In the genomic region with DNA sequence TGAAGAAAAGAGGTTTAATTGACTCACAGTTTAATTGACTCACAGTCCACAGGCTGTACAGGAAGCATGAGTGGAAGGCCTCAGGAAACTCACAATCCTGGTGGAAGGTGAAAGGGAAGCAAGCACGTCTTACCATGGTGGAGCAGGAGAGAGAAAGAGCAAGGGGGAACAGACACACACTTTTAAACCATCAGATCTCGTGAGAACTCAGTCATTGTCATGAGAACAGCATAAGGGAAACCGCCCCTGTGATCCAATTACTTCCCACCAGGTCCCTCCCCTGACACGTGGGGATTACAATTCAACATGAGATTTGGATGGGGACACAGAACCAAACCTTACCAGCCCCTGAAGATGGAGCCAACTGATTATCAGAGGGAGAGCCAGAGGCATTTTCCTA, we compare ENCODE assay signal across 26 cellular contexts.
"Had no signal": no experiment of that assay in that cellular context is flagged by ENCODE, and none has a peak within 500 bp of the region (broad histone marks: within the 10 kb centered on the region; RNA-seq: fewer than 3 reads in every experiment).

No MANE protein-coding gene starts in this region.

- H3K27me3 Mint-ChIP-seq: activated CD4-positive, alpha-beta T cell treated with anti-CD3 and anti-CD28 coated beads, Interleukin-2, amount 10 ng/mL, durations not matched to agents 24 days and 14 days; activated CD8-positive, alpha-beta T cell treated with anti-CD3 and anti-CD28 coated beads for 36 hours; activated naive CD8-positive, alpha-beta T cell treated with anti-CD3 and anti-CD28 coated beads, Interleukin-2, amount 50 U/mL, for 24 hours; activated T-helper 17 cell treated with anti-CD3 and anti-CD28 coated beads, Interleukin-2, amount 50 U/mL, for 72 hours; central memory CD8-positive, alpha-beta T cell; stimulated activated naive CD8-positive, alpha-beta T cell treated with anti-CD3 and anti-CD28 coated beads, Interleukin-15, Interleukin-2, amounts not matched to agents 100 ng/mL and 50 ng/mL, for 24 hours had no signal

- H3K36me3 Mint-ChIP-seq: natural killer cell had no signal

- H3K27ac ChIP-seq: brain microvascular endothelial cell, coronary artery, ovary, psoas muscle, skin epidermis, tibial nerve, uterus had no signal

- H3K4me1 Mint-ChIP-seq: central memory CD8-positive, alpha-beta T cell; natural killer cell had no signal

- H3K27ac Mint-ChIP-seq: activated CD4-positive, alpha-beta T cell treated with anti-CD3 and anti-CD28 coated beads, Interleukin-2, amount 10 ng/mL, durations not matched to agents 24 days and 14 days; activated CD8-positive, alpha-beta T cell treated with anti-CD3 and anti-CD28 coated beads for 36 hours; activated naive CD8-positive, alpha-beta T cell treated with anti-CD3 and anti-CD28 coated beads, Interleukin-2, amount 50 U/mL, for 24 hours; activated T-helper 17 cell treated with anti-CD3 and anti-CD28 coated beads, Interleukin-2, amount 50 U/mL, for 72 hours; natural killer cell; stimulated activated naive CD8-positive, alpha-beta T cell treated with anti-CD3 and anti-CD28 coated beads, Interleukin-15, Interleukin-2, amounts not matched to agents 100 ng/mL and 50 ng/mL, for 24 hours had no signal

- DNase-seq: activated CD4-positive, alpha-beta T cell treated with anti-CD3 and anti-CD28 coated beads, Interleukin-2, amount 10 ng/mL, durations not matched to agents 24 days and 14 days; activated CD4-positive, CD25-positive, alpha-beta regulatory T cell; activated CD8-positive, alpha-beta T cell treated with anti-CD3 and anti-CD28 coated beads for 36 hours; activated naive CD4-positive, alpha-beta T cell treated with Interleukin-2 at 50 U/mL for 16 hours; activated naive CD8-positive, alpha-beta T cell treated with anti-CD3 and anti-CD28 coated beads, Interleukin-2, amount 50 U/mL, for 24 hours; activated T-cell treated with anti-CD3 and anti-CD28 coated beads, Interleukin-2, amount 50 U/mL, for 1 hour; anterior cingulate cortex; brain microvascular endothelial cell; effector CD8-positive, alpha-beta T cell; foreskin fibroblast; glutamatergic neuron; hypothalamus; islet precursor cell; natural killer cell; ovary; psoas muscle; right cardiac atrium; stimulated activated CD4-positive, alpha-beta T cell treated with anti-CD3 and anti-CD28 coated beads, Interleukin-2, amount 100 ng/mL, for 48 hours; uterus had no signal

- H3K36me3 ChIP-seq: brain microvascular endothelial cell, ovary, tibial nerve, uterus had no signal

- H3K27me3 ChIP-seq: brain microvascular endothelial cell, ovary, tibial nerve, uterus had no signal

- H3K9me3 Mint-ChIP-seq: activated CD8-positive, alpha-beta T cell treated with anti-CD3 and anti-CD28 coated beads for 36 hours; activated naive CD8-positive, alpha-beta T cell treated with anti-CD3 and anti-CD28 coated beads, Interleukin-2, amount 50 U/mL, for 24 hours; activated T-helper 17 cell treated with anti-CD3 and anti-CD28 coated beads, Interleukin-2, amount 50 U/mL, for 72 hours; central memory CD8-positive, alpha-beta T cell; natural killer cell; stimulated activated naive CD8-positive, alpha-beta T cell treated with anti-CD3 and anti-CD28 coated beads, Interleukin-15, Interleukin-2, amounts not matched to agents 100 ng/mL and 50 ng/mL, for 24 hours had no signal

- H3K4me3 ChIP-seq: coronary artery, lung, ovary, psoas muscle, skin epidermis, tibial nerve, uterus had no signal

- H3K9me3 ChIP-seq: ovary, psoas muscle, tibial nerve, uterus had no signal

- H3K4me3 Mint-ChIP-seq: activated CD4-positive, alpha-beta T cell treated with anti-CD3 and anti-CD28 coated beads, Interleukin-2, amount 10 ng/mL, durations not matched to agents 24 days and 14 days; activated CD8-positive, alpha-beta T cell treated with anti-CD3 and anti-CD28 coated beads for 36 hours; activated naive CD8-positive, alpha-beta T cell treated with anti-CD3 and anti-CD28 coated beads, Interleukin-2, amount 50 U/mL, for 24 hours; activated T-helper 17 cell treated with anti-CD3 and anti-CD28 coated beads, Interleukin-2, amount 50 U/mL, for 72 hours; central memory CD8-positive, alpha-beta T cell; natural killer cell; stimulated activated naive CD8-positive, alpha-beta T cell treated with anti-CD3 and anti-CD28 coated beads, Interleukin-15, Interleukin-2, amounts not matched to agents 100 ng/mL and 50 ng/mL, for 24 hours had no signal

- H3K4me1 ChIP-seq: psoas muscle, tibial nerve, uterus had no signal
